In the genomic region with DNA sequence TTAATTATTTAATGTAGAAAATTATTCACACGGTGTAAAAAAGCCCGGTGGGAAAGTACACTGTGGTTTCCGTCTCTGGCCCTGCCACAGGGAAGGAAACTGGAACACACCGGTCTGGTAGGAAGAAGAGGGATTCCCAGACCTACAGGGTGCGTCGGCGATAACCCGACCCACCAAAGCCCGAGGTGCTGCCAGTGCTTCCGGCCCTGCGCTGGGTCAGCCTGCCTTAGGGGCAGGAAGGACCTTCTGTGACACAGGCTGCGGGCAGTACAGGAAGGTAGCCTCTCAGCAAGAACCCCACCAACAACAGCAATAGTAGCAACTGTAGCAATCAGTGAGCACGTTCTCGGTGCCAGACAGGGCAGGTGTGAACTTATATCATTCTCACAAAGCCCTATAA, we compare ENCODE assay signal across 17 cellular contexts.
DNase-seq lines count a peak whose midpoint lies in the region; ATAC-seq and TF ChIP-seq lines count a peak whose summit lies in the region.
"Had no signal": no experiment of that assay in that cellular context is flagged by ENCODE, and none has a peak within 500 bp of the region (broad histone marks: within the 10 kb centered on the region; RNA-seq: fewer than 3 reads in every experiment).

No MANE protein-coding gene starts in this region.

- intact Hi-C loops in left ventricle myocardium inferior (cut with micrococcal nuclease) (no loop called here), tibial artery (cut with DNase I; ENCODE audit: low total_unique reads) (no loop called here)

- peak overlapping the region; percentile 32 for H2BK5ac ChIP-seq in mesendoderm (ENCODE audit: low read length)

- no peaks in the 10 kb centered on the region for H4K20me1 ChIP-seq in SK-N-SH (ENCODE audit: insufficient read depth)

- no peak overlapping the region for H2AK5ac ChIP-seq in mesendoderm (ENCODE audit: low read length)

- POLR2A ChIA-PET in WTC11 (lab: Charles Lee) (no interaction called here), SK-N-SH (lab: Yijun Ruan, JAX) (no interaction called here)

- CTCF ChIA-PET in WTC11 (lab: Charles Lee) (interaction anchor here (0.6 to 3.7 kb wide), 37 partner anchors 9 to 672 kb away, joined by 3 to 30 read pairs (median 6); no protein-coding TSS in a partner anchor), SK-N-SH (lab: Yijun Ruan, JAX) (interaction anchor here (1.0 to 1.5 kb wide), 2 partner anchors 10 to 42 kb away, joined by 3 read pairs; no protein-coding TSS in a partner anchor)

- H3K4me1 ChIP-seq in left ventricle myocardium inferior (peaks cover 8% of the 10 kb centered on the region), right atrium auricular region (peaks cover 0 to 19% of the 10 kb centered on the region in 2 donors), mesendoderm (ENCODE audit: control insufficient read depth, low read depth, low read length) (peaks cover 9% of the 10 kb centered on the region), SK-N-SH (ENCODE audit: control insufficient read depth in 1 of 2, insufficient read depth in 2 of 2, low read depth in 1 of 2, low read length in 1 of 2) (peaks cover 0 to 8% of the 10 kb centered on the region in 2 experiments; a peak in 1 of 4 replicates), tibial artery (peaks cover 0 to 4% (median 2%) of the 10 kb centered on the region in 4 donors)
- H3K4me1 ChIP-seq: Peyer's patch had no signal

- H3K9me2 ChIP-seq in SK-N-SH, result no peaks in the 10 kb centered on the region

- TF ChIP-seq RAD21 in SK-N-SH (IDR thresholded peaks at IDR 0.05; ENCODE audit: low read length), result no peak

- no peak overlapping the region for H4K5ac ChIP-seq in mesendoderm (ENCODE audit: low read length)

- H3K27ac ChIP-seq in left ventricle myocardium inferior (replicated peaks) (peak overlapping the region; percentile 19), right atrium auricular region (no peak overlapping the region), mesendoderm (ENCODE audit: low read depth, low read length) (peak overlapping the region; percentile 40), SK-N-SH (ENCODE audit: low read depth in 2 of 2, low read length in 1 of 2) (no peak overlapping the region), tibial artery (no peak overlapping the region)
- H3K27ac ChIP-seq: Peyer's patch had no signal

- no peak overlapping the region for H4K8ac ChIP-seq in mesendoderm (ENCODE audit: low read depth, low read length)

- H3K23ac ChIP-seq in mesendoderm (ENCODE audit: low read length), result no peak overlapping the region

- H3K79me1 ChIP-seq in mesendoderm (ENCODE audit: low read length), result no peaks in the 10 kb centered on the region

- no peak overlapping the region for H2AFZ ChIP-seq in SK-N-SH (ENCODE audit: low read depth)

- no peak for TF ChIP-seq EP300 in SK-N-SH (IDR thresholded peaks at IDR 0.05; ENCODE audit: borderline replicate concordance in 1 of 2, low read depth in 1 of 2, low read length in 1 of 2)

- H3K4me3 ChIP-seq in left ventricle myocardium inferior (no peak overlapping the region), right atrium auricular region (no peak overlapping the region), mesendoderm (ENCODE audit: low read length) (no peak overlapping the region), SK-N-SH (ENCODE audit: low read depth in 2 of 2, low read length in 1 of 2) (no peak overlapping the region), tibial artery (no peak overlapping the region)
- H3K4me3 ChIP-seq: GM12878, Peyer's patch had no signal

- H3K27me3 ChIP-seq in left ventricle myocardium inferior (ENCODE audit: low read depth) (no peaks in the 10 kb centered on the region), right atrium auricular region (no peaks in the 10 kb centered on the region), mesendoderm (ENCODE audit: insufficient read depth, low read length, poor library complexity) (no peaks in the 10 kb centered on the region), SK-N-SH (ENCODE audit: insufficient read depth) (no peaks in the 10 kb centered on the region), tibial artery (no peaks in the 10 kb centered on the region)
- H3K27me3 ChIP-seq: Peyer's patch had no signal

- no peaks in the 10 kb centered on the region for H3K9me3 Mint-ChIP-seq in WTC11
- H3K9me3 Mint-ChIP-seq: CD14-positive monocyte had no signal

- H3K27me3 Mint-ChIP-seq in WTC11 (ENCODE audit: low read depth), result no peaks in the 10 kb centered on the region; the same call in 1 of the 2 replicates

- H3K79me2 ChIP-seq in mesendoderm (ENCODE audit: control insufficient read depth, insufficient read depth, low read length) (no peaks in the 10 kb centered on the region), SK-N-SH (ENCODE audit: insufficient read depth) (no peaks in the 10 kb centered on the region)

- WGBS in mesendoderm (ENCODE audit: extremely low coverage, insufficient coverage, low lambda C conversion rate), result no CpG with 5 or more reads among the region's 14 CpGs
- WGBS in SK-N-SH (ENCODE audit: low lambda C conversion rate), result 92% methylated on average over 10 of the region's 14 CpGs

- H3K36me3 ChIP-seq in left ventricle myocardium inferior, result peaks cover 49% of the 10 kb centered on the region
- H3K36me3 ChIP-seq in right atrium auricular region, result peaks cover 76% of the 10 kb centered on the region
- no peaks in the 10 kb centered on the region for H3K36me3 ChIP-seq in mesendoderm (ENCODE audit: control insufficient read depth, insufficient read depth, low read length)
- H3K36me3 ChIP-seq in SK-N-SH (replicated peaks in 1 of 2; ENCODE audit: control insufficient read depth in 1 of 2, insufficient read depth in 2 of 2, low read length in 1 of 2), result no peaks in the 10 kb centered on the region
- peaks cover 32 to 78% (median 54%) of the 10 kb centered on the region in 3 donors for H3K36me3 ChIP-seq in tibial artery
- H3K36me3 ChIP-seq: Peyer's patch had no signal

- H2BK15ac ChIP-seq in mesendoderm (replicated peaks; ENCODE audit: low read depth), result no peak overlapping the region

- ATAC-seq in WTC11 (peak; percentile 27), GM21526 (IDR thresholded peaks at IDR 0.05; ENCODE audit: low FRiP score, unreplicated experiment) (no peak)
- ATAC-seq: GM12878 had no signal

- H3K9ac ChIP-seq in mesendoderm (ENCODE audit: low read length) (no peak overlapping the region), SK-N-SH (no peak overlapping the region)

- no peak overlapping the region for H2BK120ac ChIP-seq in mesendoderm (ENCODE audit: low read depth, low read length)

- no peak overlapping the region for H3K4me3 Mint-ChIP-seq in WTC11

- TF ChIP-seq CTCF in left ventricle myocardium inferior (IDR thresholded peaks at IDR 0.05; ENCODE audit: borderline replicate concordance), result no peak
- no peak for TF ChIP-seq CTCF in right atrium auricular region (IDR thresholded peaks at IDR 0.05)
- no peak for TF ChIP-seq CTCF in WTC11 (IDR thresholded peaks at IDR 0.05)
- no peak for TF ChIP-seq CTCF in SK-N-SH (IDR thresholded peaks at IDR 0.05)
- TF ChIP-seq CTCF in tibial artery (IDR thresholded peaks at IDR 0.05), result no peak

- DNase-seq in left ventricle myocardium inferior (no peak), right atrium auricular region (ENCODE audit: low spot score) (no peak), WTC11 (ENCODE audit: low spot score) (peak; percentile 29), mesendoderm (peak; percentile 38), SK-N-SH (no peak), tibial artery (no peak)
- no peak for DNase-seq in stimulated activated CD4-positive, alpha-beta T cell treated with anti-CD3 and anti-CD28 coated beads, Interleukin-2, amount 100 ng/mL, for 24 hours
- DNase-seq: NCI-H1105 treated with DMSO at 0.1 percent for 48 hours, NCI-H187 treated with DMSO at 0.1 percent for 48 hours, NCI-H2171, NCI-H446 treated with DMSO at 0.1 percent for 48 hours, NCI-H774, Peyer's patch, SHP77 had no signal

- H3K56ac ChIP-seq in mesendoderm (ENCODE audit: low read length), result peak overlapping the region; percentile 71

- H3F3A ChIP-seq in SK-N-SH (replicated peaks; ENCODE audit: insufficient read depth), result no peaks in the 10 kb centered on the region

- H3K9me3 ChIP-seq in left ventricle myocardium inferior (replicated peaks) (no peaks in the 10 kb centered on the region), right atrium auricular region (no peaks in the 10 kb centered on the region), SK-N-SH (no peaks in the 10 kb centered on the region), tibial artery (no peaks in the 10 kb centered on the region)
- H3K9me3 ChIP-seq: Peyer's patch had no signal

- H3K4me2 ChIP-seq in mesendoderm (ENCODE audit: low read length) (no peak overlapping the region), SK-N-SH (no peak overlapping the region)

- H3K4ac ChIP-seq in mesendoderm (ENCODE audit: low read depth, low read length), result no peak overlapping the region

- no peak overlapping the region for H3K18ac ChIP-seq in mesendoderm (ENCODE audit: low read length)

- no peaks in the 10 kb centered on the region for H3K36me3 Mint-ChIP-seq in WTC11
- H3K36me3 Mint-ChIP-seq: CD14-positive monocyte had no signal

- H3K27ac Mint-ChIP-seq in WTC11, result 0 out of 2 replicates have a peak overlapping the region, but pooled peaks have one; percentile 54
- H3K27ac Mint-ChIP-seq: CD14-positive monocyte had no signal

- peaks cover 29% of the 10 kb centered on the region for H3K4me1 Mint-ChIP-seq in WTC11

TF ChIP-seq in WTC11, 78 proteins besides CTCF, POLR2A, EP300 and RAD21 (continues in another document):
- no peak for TF ChIP-seq EMX1 (CRISPR knock-in tag; IDR thresholded peaks at IDR 0.05)
- TF ChIP-seq NR2C2 (CRISPR knock-in tag; IDR thresholded peaks at IDR 0.05), result no peak
- TF ChIP-seq IRF2 (CRISPR knock-in tag; IDR thresholded peaks at IDR 0.05; ENCODE audit: borderline replicate concordance, low read depth), result no peak
- no peak for TF ChIP-seq ZNF121 (CRISPR knock-in tag; IDR thresholded peaks at IDR 0.05)
- no peak for TF ChIP-seq ZNF396 (CRISPR knock-in tag; IDR thresholded peaks at IDR 0.05; ENCODE audit: borderline replicate concordance)

TF ChIP-seq in SK-N-SH, 30 proteins besides CTCF, POLR2A, EP300 and RAD21 (continues in another document):
- no peak for TF ChIP-seq EZH2phosphoT487 (IDR thresholded peaks at IDR 0.05; ENCODE audit: borderline replicate concordance, low read depth)
- TF ChIP-seq, protein P1, sequence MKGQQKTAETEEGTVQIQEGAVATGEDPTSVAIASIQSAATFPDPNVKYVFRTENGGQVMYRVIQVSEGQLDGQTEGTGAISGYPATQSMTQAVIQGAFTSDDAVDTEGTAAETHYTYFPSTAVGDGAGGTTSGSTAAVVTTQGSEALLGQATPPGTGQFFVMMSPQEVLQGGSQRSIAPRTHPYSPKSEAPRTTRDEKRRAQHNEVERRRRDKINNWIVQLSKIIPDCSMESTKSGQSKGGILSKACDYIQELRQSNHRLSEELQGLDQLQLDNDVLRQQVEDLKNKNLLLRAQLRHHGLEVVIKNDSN (IDR thresholded peaks at IDR 0.05; ENCODE audit: borderline replicate concordance, low read depth), result no peak
- TF ChIP-seq GABPA (IDR thresholded peaks at IDR 0.05; ENCODE audit: low read depth), result no peak
- no peak for TF ChIP-seq GATA2 (CRISPR knock-in tag; IDR thresholded peaks at IDR 0.05)
- no peak for TF ChIP-seq MEF2A (IDR thresholded peaks at IDR 0.05; ENCODE audit: borderline replicate concordance, low read depth)

Comparison
In these comparisons a context has a peak if more than half of its experiments do, and no peak if none do; other contexts are left out.
1. H3K27ac ChIP-seq: peak in left ventricle myocardium inferior (single experiment) and mesendoderm (single experiment); none in right atrium auricular region (0 of 2), SK-N-SH (0 of 2) and tibial artery (0 of 2).
2. DNase-seq: peak in WTC11 (single experiment) and mesendoderm (single experiment); none in left ventricle myocardium inferior (single experiment), right atrium auricular region (single experiment), stimulated activated CD4-positive, alpha-beta T cell treated with anti-CD3 and anti-CD28 coated beads, Interleukin-2, amount 100 ng/mL, for 24 hours (0 of 2), SK-N-SH (single experiment) and tibial artery (0 of 2).